8 cellular contexts compared by ENCODE assay signal in genomic region chr19:19385900-19386339, GRCh38.
DNase-seq lines count a peak whose midpoint lies in the region; FAIRE-seq and TF ChIP-seq lines count a peak whose summit lies in the region.

No MANE protein-coding gene starts in this region.

- peak; percentile 48 for DNase-seq in activated T-cell treated with anti-CD3 and anti-CD28 coated beads for 1 hour (ENCODE audit: low read depth)
- DNase-seq in activated T-cell treated with anti-CD3 and anti-CD28 coated beads, Interleukin-2, amount 50 U/mL, for 48 hours = no peak
- DNase-seq in HTR-8/SVneo (ENCODE audit: insufficient read length, low spot score) = peak; percentile 27
- peak; percentile 29 to 34 for DNase-seq in activated CD4-positive, alpha-beta T cell treated with anti-CD3 and anti-CD28 coated beads, Interleukin-2, amount 50 U/mL, for 4 hours
- no peak for DNase-seq in fibroblast of pulmonary artery (ENCODE audit: low read depth)
- peak; percentile 43 for DNase-seq in retina
- DNase-seq in SHP77 (lab: John Stamatoyannopoulos, UW) = no peak
- no peak for DNase-seq in NCI-H1436 (lab: John Stamatoyannopoulos, UW)

- no peak for FAIRE-seq in HTR-8/SVneo (lab: Jason Lieb, UNC)

- peak overlapping the region; percentile 88 for H3K4me3 ChIP-seq in fibroblast of pulmonary artery (replicated peaks; ENCODE audit: low read depth, low read length)

- TF ChIP-seq CTCF in fibroblast of pulmonary artery (IDR thresholded peaks at IDR 0.05; ENCODE audit: low read length, missing control alignments) = no peak

Comparison
In these comparisons a context has a peak if more than half of its experiments do, and no peak if none do; other contexts are left out.
1. DNase-seq: peak in activated T-cell treated with anti-CD3 and anti-CD28 coated beads for 1 hour (single experiment), HTR-8/SVneo (single experiment), activated CD4-positive, alpha-beta T cell treated with anti-CD3 and anti-CD28 coated beads, Interleukin-2, amount 50 U/mL, for 4 hours (2 of 2) and retina (single experiment); none in activated T-cell treated with anti-CD3 and anti-CD28 coated beads, Interleukin-2, amount 50 U/mL, for 48 hours (0 of 2), fibroblast of pulmonary artery (single experiment), SHP77 (0 of 2) and NCI-H1436 (single experiment).